ENCODE assay signal across 17 cellular contexts in genomic region chr18:7065736-7066135, GRCh38. TPM values are rescaled to one million over a fixed set of nuclear protein-coding genes. Genes with fewer than 3 reads are reported as not detected.
DNase-seq lines count a peak whose midpoint lies in the region; ATAC-seq and TF ChIP-seq lines count a peak whose summit lies in the region.
"Had no signal": no experiment of that assay in that cellular context is flagged by ENCODE, and none has a peak within 500 bp of the region (broad histone marks: within the 10 kb centered on the region; RNA-seq: fewer than 3 reads in every experiment).

No MANE protein-coding gene starts in this region.

- no peak overlapping the region for H3K27ac ChIP-seq in upper lobe of left lung
- no peak overlapping the region for H3K27ac ChIP-seq in RWPE1
- H3K27ac ChIP-seq: BLaER1, HL-60 had no signal

- no peaks in the 10 kb centered on the region for H3K4me1 ChIP-seq in upper lobe of left lung
- H3K4me1 ChIP-seq: BLaER1 had no signal

- H3K4me1 Mint-ChIP-seq in nephron: peaks cover 5% of the 10 kb centered on the region
- H3K4me1 Mint-ChIP-seq: CD14-positive monocyte; CD4-positive, alpha-beta memory T cell had no signal

- POLR2A ChIA-PET in RWPE1 (lab: Yijun Ruan, JAX; ENCODE audit: low non-redundant PET): no interaction called here

- H3K4me3 Mint-ChIP-seq in nephron: no peak overlapping the region
- H3K4me3 Mint-ChIP-seq: CD14-positive monocyte; CD4-positive, alpha-beta memory T cell; HFFc6 had no signal

- no peaks in the 10 kb centered on the region for H3K27me3 ChIP-seq in upper lobe of left lung
- H3K27me3 ChIP-seq: BLaER1 had no signal

- WGBS in upper lobe of left lung, 2 donors: 93 to 95% methylated on average over 5 of the region's 5 CpGs

- peaks cover 8% of the 10 kb centered on the region for H3K27me3 Mint-ChIP-seq in nephron (ENCODE audit: low read depth)
- H3K27me3 Mint-ChIP-seq: CD4-positive, alpha-beta memory T cell had no signal

- no peaks in the 10 kb centered on the region for H3K36me3 Mint-ChIP-seq in nephron (ENCODE audit: low read depth)
- H3K36me3 Mint-ChIP-seq: CD14-positive monocyte; CD4-positive, alpha-beta memory T cell had no signal

- no peak overlapping the region for H3K4me3 ChIP-seq in upper lobe of left lung
- H3K4me3 ChIP-seq: BLaER1 had no signal

- no peak for TF ChIP-seq EP300 in upper lobe of left lung (IDR thresholded peaks at IDR 0.05)

- no peaks in the 10 kb centered on the region for H3K9me3 Mint-ChIP-seq in nephron

- no peak for ATAC-seq in upper lobe of left lung (ENCODE audit: low FRiP score in 2 of 2)
- ATAC-seq: HCT116 had no signal

- H3K27ac Mint-ChIP-seq in nephron: peak overlapping the region; percentile 48 to 98 (median 49)
- H3K27ac Mint-ChIP-seq: CD14-positive monocyte; CD4-positive, alpha-beta memory T cell; HFFc6 had no signal

- TF ChIP-seq CTCF in nephron (IDR thresholded peaks at IDR 0.05; ENCODE audit: unreplicated experiment in 3 of 3) (no peak), upper lobe of left lung (IDR thresholded peaks at IDR 0.05) (no peak), GM10266 (IDR thresholded peaks at IDR 0.05; ENCODE audit: control insufficient read depth, insufficient read depth, low read depth, missing control alignments) (no peak), RWPE1 (conservative IDR thresholded peaks at IDR 0.05; ENCODE audit: low read depth) (no peak)

- no peaks in the 10 kb centered on the region for H3K9me3 ChIP-seq in upper lobe of left lung
- H3K9me3 ChIP-seq: BLaER1 had no signal

- DNase-seq in LHCN-M2 (ENCODE audit: low read depth) (peak; percentile 0), islet precursor cell (peak; percentile 63), upper lobe of left lung (no peak), GM10266 (ENCODE audit: extremely low spot score) (no peak), RWPE1 (ENCODE audit: low spot score) (no peak)
- no peak for DNase-seq in activated naive CD4-positive, alpha-beta T cell (lab: John Stamatoyannopoulos, UW)
- DNase-seq: 8988T; CD4-positive, alpha-beta memory T cell; GOT3; H7; HFFc6 had no signal

- H3K36me3 ChIP-seq in upper lobe of left lung: no peaks in the 10 kb centered on the region
- H3K36me3 ChIP-seq: BLaER1 had no signal

- TF ChIP-seq POLR2A in upper lobe of left lung (IDR thresholded peaks at IDR 0.05): no peak

- CTCF ChIA-PET in RWPE1 (lab: Yijun Ruan, JAX): no interaction called here

RNA-seq across cellular contexts. Expression of gene LAMA1, which starts 51.9 kb away (rescaled TPM):
- total RNA-seq in LHCN-M2 (2014; rRNA removed) (1.4 TPM in 2 replicates), upper lobe of left lung (1 to 10 TPM in 5 of 6 donors, under 1 TPM in 1; 0.89 to 3.1 (median 1.5) TPM)
- 2.1 TPM for polyA plus RNA-seq in LHCN-M2 (2012)
- total RNA-seq: A673; CD4-positive, alpha-beta memory T cell had no signal
- polyA plus RNA-seq: CD14-positive monocyte; CD4-positive, alpha-beta memory T cell had no signal

Comparison
In these comparisons a context has a peak if more than half of its experiments do, and no peak if none do; other contexts are left out.
1. DNase-seq: peak in LHCN-M2 (single experiment) and islet precursor cell (single experiment); none in upper lobe of left lung (0 of 2), activated naive CD4-positive, alpha-beta T cell (0 of 4), GM10266 (single experiment) and RWPE1 (single experiment).